Comparison of ENCODE assay signal across 11 cellular contexts in the genomic region with DNA sequence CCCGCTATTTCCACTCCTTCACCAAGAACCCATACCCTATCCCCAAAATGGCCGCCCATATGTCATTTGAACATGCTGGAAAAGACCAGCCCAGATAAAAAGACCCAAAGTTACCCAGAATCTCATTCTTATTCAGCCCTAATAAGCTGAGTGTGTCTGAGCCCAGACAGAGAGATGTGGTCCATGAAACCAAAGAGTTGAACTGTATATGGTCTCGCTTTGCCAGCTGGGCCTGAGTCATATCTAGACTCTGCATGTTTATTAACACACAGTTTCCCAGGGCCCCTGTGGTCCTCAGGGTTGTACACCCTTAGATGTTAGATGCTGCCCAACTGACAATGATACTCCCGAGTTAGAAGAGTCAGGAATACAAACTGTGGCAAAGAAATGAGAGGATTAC.
DNase-seq lines count a peak whose midpoint lies in the region; ATAC-seq and TF ChIP-seq lines count a peak whose summit lies in the region.
"Had no signal": no experiment of that assay in that cellular context is flagged by ENCODE, and none has a peak within 500 bp of the region (broad histone marks: within the 10 kb centered on the region; RNA-seq: fewer than 3 reads in every experiment).

No MANE protein-coding gene starts in this region.

- H3K4me3 ChIP-seq in DND-41 (ENCODE audit: low read depth in 1 of 2, low read length in 2 of 2) (no peak overlapping the region), OCI-LY7 (ENCODE audit: low read depth, low read length, poor library complexity, severe bottlenecking) (no peak overlapping the region), uterus (no peak overlapping the region)

- ATAC-seq in DND-41 (ENCODE audit: insufficient read depth, low read depth) (peak; percentile 54; the same call in 2 of the 3 replicates), GM19452 (IDR thresholded peaks at IDR 0.05; ENCODE audit: unreplicated experiment) (peak; percentile 90), HG02938 (IDR thresholded peaks at IDR 0.05; ENCODE audit: unreplicated experiment) (peak; percentile 90)
- ATAC-seq: Panc1 had no signal

- no peak for TF ChIP-seq CTCF in DND-41 (IDR thresholded peaks at IDR 0.05; ENCODE audit: borderline replicate concordance, extremely low read depth, low read length, poor library complexity, severe bottlenecking)
- no peak for TF ChIP-seq CTCF in OCI-LY7 (conservative IDR thresholded peaks at IDR 0.05; ENCODE audit: low read length)
- TF ChIP-seq CTCF in uterus (IDR thresholded peaks at IDR 0.05) = no peak

- H3K27ac ChIP-seq in DND-41 (ENCODE audit: low read length) (no peak overlapping the region), OCI-LY7 (ENCODE audit: low read depth, low read length, poor library complexity, severe bottlenecking) (no peak overlapping the region), uterus (no peak overlapping the region)

- H3K79me2 ChIP-seq in DND-41 (ENCODE audit: insufficient read depth, low read length) = no peaks in the 10 kb centered on the region
- no peaks in the 10 kb centered on the region for H3K79me2 ChIP-seq in OCI-LY7 (ENCODE audit: insufficient read depth, low read depth, low read length)

- H4K20me1 ChIP-seq in DND-41 (ENCODE audit: insufficient read depth, low read length) (no peaks in the 10 kb centered on the region), OCI-LY7 (ENCODE audit: insufficient read depth, low read length) (no peaks in the 10 kb centered on the region)

- H3K9ac ChIP-seq in DND-41 (ENCODE audit: low read depth, low read length) = no peak overlapping the region

- intact Hi-C loops in OCI-LY7 (cut with micrococcal nuclease; ENCODE audit: unreplicated experiment) (no loop called here), uterus (cut with DNase I; ENCODE audit: low total_unique reads) (no loop called here)

- H2AFZ ChIP-seq in DND-41 (ENCODE audit: low read depth, low read length) (no peak overlapping the region), OCI-LY7 (ENCODE audit: low read length) (no peak overlapping the region)

- DNase-seq in DND-41 (no peak), OCI-LY7 (ENCODE audit: low spot score) (peak; percentile 5), uterus (no peak), HT-29 (ENCODE audit: low spot score) (no peak), NCI-H510A (lab: John Stamatoyannopoulos, UW) (no peak), RKO (ENCODE audit: low spot score) (no peak)
- DNase-seq: NCI-H1436 treated with DMSO at 0.1 percent for 48 hours; stimulated activated CD4-positive, alpha-beta T cell treated with anti-CD3 and anti-CD28 coated beads, Interleukin-12 subunit alpha, Interleukin-12 subunit beta, amount 100 ng/mL, for 4 hours had no signal

- H3K27me3 ChIP-seq in DND-41 (ENCODE audit: insufficient read depth, low read length, poor library complexity) (no peaks in the 10 kb centered on the region), uterus (no peaks in the 10 kb centered on the region)

- CTCF ChIA-PET in OCI-LY7 (lab: Charles Lee; ENCODE audit: unreplicated experiment) = no interaction called here

- BruUV-seq in OCI-LY7 (replicated peaks; lab: Mats Ljungman, UMichigan) = no TSS peak

- H3K36me3 ChIP-seq in DND-41 (ENCODE audit: insufficient read depth, low read length) (peaks cover 97% of the 10 kb centered on the region), OCI-LY7 (ENCODE audit: insufficient read depth, low read length) (no peaks in the 10 kb centered on the region), uterus (no peaks in the 10 kb centered on the region)

- H3K9me3 ChIP-seq in DND-41 (ENCODE audit: insufficient read depth, low read length, severe bottlenecking) (no peaks in the 10 kb centered on the region), OCI-LY7 (ENCODE audit: low read length) (no peaks in the 10 kb centered on the region), uterus (no peaks in the 10 kb centered on the region)

- no peak for TF ChIP-seq POLR2A in uterus (IDR thresholded peaks at IDR 0.05)

- H3K4me1 ChIP-seq in DND-41 (ENCODE audit: insufficient read depth, low read length) (no peaks in the 10 kb centered on the region), OCI-LY7 (ENCODE audit: insufficient read depth, low read length, poor library complexity, severe bottlenecking) (peaks cover 12% of the 10 kb centered on the region), uterus (no peaks in the 10 kb centered on the region)

- H3K9me2 ChIP-seq in OCI-LY7 (ENCODE audit: insufficient read depth, low read length) = no peaks in the 10 kb centered on the region

- no peak overlapping the region for H3K4me2 ChIP-seq in DND-41 (ENCODE audit: insufficient read depth, low read length)
- H3K4me2 ChIP-seq in OCI-LY7 (ENCODE audit: low read length) = no peak overlapping the region

- POLR2A ChIA-PET in OCI-LY7 (lab: Charles Lee) = no interaction called here
